In genomic region chr17:5955764-5956163, GRCh38 we compare ENCODE assay signal across 34 cellular contexts.
"Had no signal": no experiment of that assay in that cellular context is flagged by ENCODE, and none has a peak within 500 bp of the region (broad histone marks: within the 10 kb centered on the region; RNA-seq: fewer than 3 reads in every experiment).

No MANE protein-coding gene starts in this region.

- H3K36me3 ChIP-seq: MG63 had no signal

- H3K4me2 ChIP-seq: KMS-11 had no signal

- H3K27ac ChIP-seq: KMS-11 had no signal

- H3K9me3 ChIP-seq: MG63 had no signal

- DNase-seq: Karpas-422, Kasumi-1, MG63, MM.1S, MV-4-11, NCI-H1048, NCI-H1092, NCI-H1092 treated with DMSO at 0.1 percent for 48 hours, NCI-H1105, NCI-H1105 treated with DMSO at 0.1 percent for 48 hours, NCI-H1417, NCI-H1417 treated with DMSO at 0.1 percent for 48 hours, NCI-H1436, NCI-H1436 treated with DMSO at 0.1 percent for 48 hours, NCI-H146, NCI-H1694, NCI-H1694 treated with DMSO at 0.1 percent for 48 hours, NCI-H187, NCI-H187 treated with DMSO at 0.1 percent for 48 hours, NCI-H1930, NCI-H2029, NCI-H2029 treated with DMSO at 0.1 percent for 48 hours, NCI-H2081, NCI-H2081 treated with DMSO at 0.1 percent for 48 hours, NCI-H2171, NCI-H2171 treated with DMSO at 0.1 percent for 48 hours, NCI-H2227 treated with DMSO at 0.1 percent for 48 hours, NCI-H226, NCI-H345, NCI-H446, NCI-H446 treated with DMSO at 0.1 percent for 48 hours, NCI-H510A, NCI-H510A treated with DMSO at 0.1 percent for 48 hours had no signal

- H3K9ac ChIP-seq: KMS-11 had no signal

- H3K27me3 ChIP-seq: MG63 had no signal

- H3K4me3 ChIP-seq: MG63 had no signal
